Comparison of ENCODE assay signal across 14 cellular contexts in genomic region chr2:181300600-181301291, GRCh38.
DNase-seq lines count a peak whose midpoint lies in the region; ATAC-seq and TF ChIP-seq lines count a peak whose summit lies in the region.
"Had no signal": no experiment of that assay in that cellular context is flagged by ENCODE, and none has a peak within 500 bp of the region (broad histone marks: within the 10 kb centered on the region; RNA-seq: fewer than 3 reads in every experiment).

No MANE protein-coding gene starts in this region.

- peak overlapping the region in 10 of 11 experiments; percentile 16 to 80 (median 68); a peak in 19 of 22 replicates for H3K27ac ChIP-seq in BLaER1 treated with 17β-estradiol and CSF1 and Interleukin-3, amounts not matched to agents 10 nM and 100 nM
- H3K27ac ChIP-seq in HL-60 (replicated peaks) = peak overlapping the region; percentile 75
- H3K27ac ChIP-seq: GM23248, stomach had no signal

- no peaks in the 10 kb centered on the region for H4K20me1 ChIP-seq in BLaER1 treated with 17β-estradiol and CSF1 and Interleukin-3, amounts not matched to agents 10 nM and 100 nM

- no peaks in the 10 kb centered on the region for H3K27me3 ChIP-seq in BLaER1 treated with 17β-estradiol and CSF1 and Interleukin-3, amounts not matched to agents 10 nM and 100 nM
- no peaks in the 10 kb centered on the region for H3K27me3 ChIP-seq in HL-60 (ENCODE audit: insufficient read depth, poor library complexity, severe bottlenecking)
- H3K27me3 ChIP-seq: stomach had no signal

- peak overlapping the region in 5 of 10 experiments; percentile 8 to 37 (median 20); a peak in 8 of 20 replicates for H3K4me3 ChIP-seq in BLaER1 treated with 17β-estradiol and CSF1 and Interleukin-3, amounts not matched to agents 10 nM and 100 nM
- no peak overlapping the region for H3K4me3 ChIP-seq in HL-60 (replicated peaks; ENCODE audit: insufficient read depth, low read length)
- H3K4me3 ChIP-seq: GM23248, stomach had no signal

- peak; percentile 87 for ATAC-seq in effector memory CD8-positive, alpha-beta T cell (replicated peaks)
- ATAC-seq in HG03457 (IDR thresholded peaks at IDR 0.05; ENCODE audit: unreplicated experiment) (no peak), GM18858 (IDR thresholded peaks at IDR 0.05; ENCODE audit: unreplicated experiment) (no peak)
- ATAC-seq: esophagus mucosa had no signal

- peaks cover 4 to 41% (median 12%) of the 10 kb centered on the region in 11 experiments; a peak in 21 of 22 replicates for H3K9me3 ChIP-seq in BLaER1 treated with 17β-estradiol and CSF1 and Interleukin-3, amounts not matched to agents 10 nM and 100 nM (replicated peaks in 1 of 11)

- H3K4me1 Mint-ChIP-seq in T-helper 1 cell treated with Interleukin-12 subunit alpha and Interleukin-12 subunit beta and Interleukin-4 antibody, amounts not matched to agents 30 μg/mL and 1 μg/mL, for 36 hours (ENCODE audit: low read depth) = peaks cover 37% of the 10 kb centered on the region
- H3K4me1 Mint-ChIP-seq in effector memory CD8-positive, alpha-beta T cell (ENCODE audit: low read depth in 2 of 2) = peaks cover 27 to 41% of the 10 kb centered on the region in 2 donors

- DNase-seq in HL-60 (ENCODE audit: low read depth in 1 of 2, low spot score in 1 of 2) (peak; percentile 77 to 78), NCI-H82 (lab: John Stamatoyannopoulos, UW) (no peak), H4 (ENCODE audit: low spot score) (no peak)
- DNase-seq in effector memory CD8-positive, alpha-beta T cell = peak; percentile 41 to 49 (median 45)
- DNase-seq: COR-L47, GM23248, NCI-H2029 treated with DMSO at 0.1 percent for 48 hours, stomach had no signal

- peak overlapping the region; percentile 58 to 89 (median 75) for H3K4me2 ChIP-seq in BLaER1 treated with 17β-estradiol and CSF1 and Interleukin-3, amounts not matched to agents 10 nM and 100 nM

- peaks cover 28% of the 10 kb centered on the region for H3K36me3 Mint-ChIP-seq in T-helper 1 cell treated with Interleukin-12 subunit alpha and Interleukin-12 subunit beta and Interleukin-4 antibody, amounts not matched to agents 30 μg/mL and 1 μg/mL, for 36 hours (ENCODE audit: low read depth)
- peaks cover 6% of the 10 kb centered on the region for H3K36me3 Mint-ChIP-seq in effector memory CD8-positive, alpha-beta T cell (ENCODE audit: insufficient read depth)

- no peaks in the 10 kb centered on the region for H3K27me3 Mint-ChIP-seq in T-helper 1 cell treated with Interleukin-12 subunit alpha and Interleukin-12 subunit beta and Interleukin-4 antibody, amounts not matched to agents 30 μg/mL and 1 μg/mL, for 36 hours (ENCODE audit: low read depth)
- H3K27me3 Mint-ChIP-seq in effector memory CD8-positive, alpha-beta T cell = no peaks in the 10 kb centered on the region
- H3K27me3 Mint-ChIP-seq: memory B cell had no signal

- peaks cover 29% of the 10 kb centered on the region for H3K9me3 Mint-ChIP-seq in T-helper 1 cell treated with Interleukin-12 subunit alpha and Interleukin-12 subunit beta and Interleukin-4 antibody, amounts not matched to agents 30 μg/mL and 1 μg/mL, for 36 hours
- peaks cover 10 to 13% of the 10 kb centered on the region in 2 donors for H3K9me3 Mint-ChIP-seq in effector memory CD8-positive, alpha-beta T cell

- peak overlapping the region; percentile 52 for H3K27ac Mint-ChIP-seq in T-helper 1 cell treated with Interleukin-12 subunit alpha and Interleukin-12 subunit beta and Interleukin-4 antibody, amounts not matched to agents 30 μg/mL and 1 μg/mL, for 36 hours
- peak overlapping the region; percentile 29 to 57 for H3K27ac Mint-ChIP-seq in effector memory CD8-positive, alpha-beta T cell
- H3K27ac Mint-ChIP-seq: memory B cell had no signal

- peaks cover 0 to 4% (median 0%) of the 10 kb centered on the region in 11 experiments; a peak in 3 of 22 replicates for H3K36me3 ChIP-seq in BLaER1 treated with 17β-estradiol and CSF1 and Interleukin-3, amounts not matched to agents 10 nM and 100 nM
- H3K36me3 ChIP-seq: stomach had no signal

- H3K4me3 Mint-ChIP-seq in T-helper 1 cell treated with Interleukin-12 subunit alpha and Interleukin-12 subunit beta and Interleukin-4 antibody, amounts not matched to agents 30 μg/mL and 1 μg/mL, for 36 hours = peak overlapping the region; percentile 70
- H3K4me3 Mint-ChIP-seq in effector memory CD8-positive, alpha-beta T cell = peak overlapping the region; percentile 37 to 57
- H3K4me3 Mint-ChIP-seq: memory B cell had no signal

- TF ChIP-seq CTCF in HL-60 (IDR thresholded peaks at IDR 0.05; ENCODE audit: insufficient read depth, low read length) = no peak

- peak overlapping the region in 9 of 11 experiments; percentile 32 to 60 (median 42); a peak in 14 of 22 replicates for H3K9ac ChIP-seq in BLaER1 treated with 17β-estradiol and CSF1 and Interleukin-3, amounts not matched to agents 10 nM and 100 nM
- H3K9ac ChIP-seq: GM23248 had no signal

- H3K4me1 ChIP-seq in BLaER1 treated with 17β-estradiol and CSF1 and Interleukin-3, amounts not matched to agents 10 nM and 100 nM = peaks cover 34 to 64% (median 57%) of the 10 kb centered on the region in 10 experiments

Comparison
In these comparisons a context has a peak if more than half of its experiments do, and no peak if none do; other contexts are left out.
1. DNase-seq: peak in HL-60 (2 of 2) and effector memory CD8-positive, alpha-beta T cell (3 of 3); none in NCI-H82 (single experiment) and H4 (single experiment).